ENCODE assay signal across 7 cellular contexts in genomic region chr7:27129729-27130539, GRCh38. TPM values are rescaled to one million over a fixed set of nuclear protein-coding genes. Genes with fewer than 3 reads are reported as not detected.
A peak's percentile ranks its signal among the peaks of the same experiment; 100 is the strongest.
DNase-seq lines count a peak whose midpoint lies in the region; FAIRE-seq and TF ChIP-seq lines count a peak whose summit lies in the region.

No MANE protein-coding gene starts in this region.

- TF ChIP-seq EP300 in suprapubic skin (IDR thresholded peaks at IDR 0.05), result no peak

- peak overlapping the region; percentile 72 for H3K4me2 ChIP-seq in keratinocyte (ENCODE audit: control insufficient read depth, extremely low read depth, insufficient read depth, low read depth, low read length)

- DNase-seq in HL-60 (ENCODE audit: low read depth in 1 of 2, low spot score in 1 of 2) (no peak), keratinocyte (ENCODE audit: low read depth, low spot score) (no peak), suprapubic skin (ENCODE audit: low spot score in 2 of 2) (peak in 1 of 2 donors; percentile 68), NCI-H345 treated with DMSO at 0.1 percent for 48 hours (lab: John Stamatoyannopoulos, UW; ENCODE audit: unreplicated experiment) (no peak), medulla oblongata (ENCODE audit: extremely low spot score) (no peak), middle frontal gyrus (ENCODE audit: extremely low spot score, low spot score) (no peak)

- H3K9me3 ChIP-seq in keratinocyte (ENCODE audit: control insufficient read depth, low read depth, low read length) (no peaks in the 10 kb centered on the region), suprapubic skin (no peaks in the 10 kb centered on the region)

- H2AFZ ChIP-seq in keratinocyte (ENCODE audit: control insufficient read depth, low read length), result peak overlapping the region; percentile 23

- no peaks in the 10 kb centered on the region for H3K36me3 ChIP-seq in keratinocyte (ENCODE audit: control insufficient read depth in 2 of 2, extremely low read depth in 1 of 2, insufficient read depth in 2 of 2, low read length in 2 of 2)
- H3K36me3 ChIP-seq in suprapubic skin, result no peaks in the 10 kb centered on the region

- H3K4me1 ChIP-seq in keratinocyte (ENCODE audit: control insufficient read depth, extremely low read depth, insufficient read depth, low read length), result peaks cover 24% of the 10 kb centered on the region
- peaks cover 23% of the 10 kb centered on the region for H3K4me1 ChIP-seq in suprapubic skin

- no peak overlapping the region for H3K27ac ChIP-seq in HL-60 (replicated peaks)
- peak overlapping the region; percentile 66 for H3K27ac ChIP-seq in keratinocyte (ENCODE audit: control insufficient read depth, insufficient read depth, low read length)
- peak overlapping the region; percentile 87 for H3K27ac ChIP-seq in suprapubic skin

- no peak for TF ChIP-seq CTCF in HL-60 (IDR thresholded peaks at IDR 0.05; ENCODE audit: insufficient read depth, low read length)
- no peak for TF ChIP-seq CTCF in WI38 (IDR thresholded peaks at IDR 0.05; ENCODE audit: low read depth, low read length)
- TF ChIP-seq CTCF in keratinocyte (optimal IDR thresholded peaks at IDR 0.05 in 1 of 3, IDR thresholded peaks at IDR 0.05 in 1 of 3, conservative IDR thresholded peaks at IDR 0.05 in 1 of 3; ENCODE audit: extremely low read depth in 1 of 3, insufficient read depth in 2 of 3, low read length in 3 of 3), result peak in 2 of 3 experiments; percentile 19 to 45
- TF ChIP-seq CTCF in suprapubic skin (IDR thresholded peaks at IDR 0.05), result no peak

- H3K79me2 ChIP-seq in keratinocyte (ENCODE audit: control insufficient read depth, insufficient read depth, low read length), result peaks cover 10% of the 10 kb centered on the region

- no peak for FAIRE-seq in keratinocyte (lab: Jason Lieb, UNC)

- peak overlapping the region; percentile 77 for H3K9ac ChIP-seq in keratinocyte (ENCODE audit: control insufficient read depth, extremely low read depth, insufficient read depth, low read length)

- dilution Hi-C loops in keratinocyte (cut with MboI; ENCODE audit: extremely low pct_ligation_motif_present, low sequenced_read_pairs), result no loop called here

- H3K9me1 ChIP-seq in keratinocyte (ENCODE audit: control insufficient read depth, extremely low read depth, insufficient read depth, low read length), result no peaks in the 10 kb centered on the region

- TF ChIP-seq POLR2A in suprapubic skin (IDR thresholded peaks at IDR 0.05), result no peak

- no peaks in the 10 kb centered on the region for H4K20me1 ChIP-seq in keratinocyte (ENCODE audit: control insufficient read depth, extremely low read depth, insufficient read depth, low read length)

- H3K27me3 ChIP-seq in HL-60 (ENCODE audit: insufficient read depth, poor library complexity, severe bottlenecking), result peaks cover 4% of the 10 kb centered on the region
- H3K27me3 ChIP-seq in keratinocyte (ENCODE audit: control insufficient read depth, extremely low read depth, insufficient read depth, low read length), result no peaks in the 10 kb centered on the region
- H3K27me3 ChIP-seq in suprapubic skin, result no peaks in the 10 kb centered on the region

- H3K4me3 ChIP-seq in HL-60 (replicated peaks; ENCODE audit: insufficient read depth, low read length) (peak overlapping the region; percentile 50), WI38 (ENCODE audit: low read depth, low read length) (peak overlapping the region; percentile 63), keratinocyte (ENCODE audit: control insufficient read depth in 2 of 3, extremely low read depth in 1 of 3, insufficient read depth in 2 of 3, low read depth in 1 of 3, low read length in 3 of 3) (peak overlapping the region; percentile 63 to 81 (median 77)), suprapubic skin (peak overlapping the region; percentile 85)

- 26% methylated on average over 25 of the region's 72 CpGs for WGBS in suprapubic skin

RNA-seq across cellular contexts. Expression of gene HOXA4, which starts 0.6 kb away (rescaled TPM):
- polyA plus RNA-seq in keratinocyte, result 0.40 to 1.8 TPM (median 1.5 TPM) in 3 replicates
- 0.55 TPM for polyA plus RNA-seq in keratinocyte (2011; ENCODE audit: low read depth)
- polyA plus RNA-seq in keratinocyte (2011; cell fraction: cytosol; rRNA removed), result 1.3 and 1.5 TPM in 2 replicates
- polyA plus RNA-seq in keratinocyte (2011; cell fraction: nucleus; rRNA removed), result 2.1 and 2.6 TPM in 2 replicates
- polyA plus RNA-seq in keratinocyte (2012; ENCODE audit: low replicate concordance), result 1.2 and 1.7 TPM in 2 replicates
- polyA minus RNA-seq in keratinocyte, result 0.30 to 0.99 TPM (median 0.74 TPM) in 3 replicates
- not detected for polyA minus RNA-seq in keratinocyte (2011; cell fraction: cytosol; rRNA and poly(A)+ RNA removed)
- polyA minus RNA-seq in keratinocyte (2011; cell fraction: nucleus; rRNA and poly(A)+ RNA removed), result 0.54 and 0.63 TPM in 2 replicates
- 1 to 10 TPM; 1.8 to 4.7 (median 2.5) TPM for total RNA-seq in suprapubic skin

RNA-seq across cellular contexts. Expression of gene HOXA5, which starts 13.5 kb away (rescaled TPM):
- polyA plus RNA-seq in keratinocyte, result 3.3 to 7.1 TPM (median 4.5 TPM) in 3 replicates
- polyA plus RNA-seq in keratinocyte (2011; ENCODE audit: low read depth), result 6.8 TPM
- 3.1 and 4.3 TPM in 2 replicates for polyA plus RNA-seq in keratinocyte (2011; cell fraction: cytosol; rRNA removed)
- 9.4 and 10.0 TPM in 2 replicates for polyA plus RNA-seq in keratinocyte (2011; cell fraction: nucleus; rRNA removed)
- polyA plus RNA-seq in keratinocyte (2012; ENCODE audit: low replicate concordance), result 3.2 and 5.0 TPM in 2 replicates
- polyA minus RNA-seq in keratinocyte, result 2.3 to 4.3 TPM (median 2.7 TPM) in 3 replicates
- polyA minus RNA-seq in keratinocyte (2011; cell fraction: cytosol; rRNA and poly(A)+ RNA removed), result 4.4 TPM
- 5.0 and 5.5 TPM in 2 replicates for polyA minus RNA-seq in keratinocyte (2011; cell fraction: nucleus; rRNA and poly(A)+ RNA removed)
- total RNA-seq in suprapubic skin, result 10 to 100 TPM in 3 of 4 donors, 1 to 10 TPM in 1; 4.7 to 16.3 (median 14.6) TPM

RNA-seq across cellular contexts. Expression of gene HOXA6, which starts 17.6 kb away (rescaled TPM):
- 0.52 to 0.72 TPM (median 0.54 TPM) in 3 replicates for polyA plus RNA-seq in keratinocyte
- polyA plus RNA-seq in keratinocyte (2011; ENCODE audit: low read depth), result not detected
- polyA plus RNA-seq in keratinocyte (2011; cell fraction: cytosol; rRNA removed), result 0.26 and 0.68 TPM in 2 replicates
- polyA plus RNA-seq in keratinocyte (2011; cell fraction: nucleus; rRNA removed), result 1.8 and 2.5 TPM in 2 replicates
- polyA plus RNA-seq in keratinocyte (2012; ENCODE audit: low replicate concordance), result 0.44 and 1.4 TPM in 2 replicates
- 0.59 to 2.3 TPM (median 1.1 TPM) in 3 replicates for polyA minus RNA-seq in keratinocyte
- polyA minus RNA-seq in keratinocyte (2011; cell fraction: cytosol; rRNA and poly(A)+ RNA removed), result not detected
- polyA minus RNA-seq in keratinocyte (2011; cell fraction: nucleus; rRNA and poly(A)+ RNA removed), result 2.7 and 3.6 TPM in 2 replicates
- total RNA-seq in suprapubic skin, result 1 to 10 TPM; 4.0 to 9.3 (median 6.4) TPM

RNA-seq across cellular contexts. Expression of gene HOXA3, which starts 22.4 kb away (rescaled TPM):
- 0.17 to 0.84 TPM (median 0.58 TPM) in 3 replicates for polyA plus RNA-seq in keratinocyte
- polyA plus RNA-seq in keratinocyte (2011; ENCODE audit: low read depth), result 0.87 TPM
- 0.55 and 0.95 TPM in 2 replicates for polyA plus RNA-seq in keratinocyte (2011; cell fraction: cytosol; rRNA removed)
- 1.2 and 2.0 TPM in 2 replicates for polyA plus RNA-seq in keratinocyte (2011; cell fraction: nucleus; rRNA removed)
- polyA plus RNA-seq in keratinocyte (2012; ENCODE audit: low replicate concordance), result 1.1 and 3.2 TPM in 2 replicates
- 0.22 to 1.2 TPM in 2 of 3 replicates, not detected in the other for polyA minus RNA-seq in keratinocyte
- 1.9 TPM for polyA minus RNA-seq in keratinocyte (2011; cell fraction: cytosol; rRNA and poly(A)+ RNA removed)
- polyA minus RNA-seq in keratinocyte (2011; cell fraction: nucleus; rRNA and poly(A)+ RNA removed), result 0.54 and 1.2 TPM in 2 replicates
- total RNA-seq in suprapubic skin, result 10 to 100 TPM in 1 of 4 donors, 1 to 10 TPM in 3; 5.5 to 19.9 (median 6.2) TPM

RNA-seq across cellular contexts. Expression of gene HOXA7, which starts 26.5 kb away (rescaled TPM):
- polyA plus RNA-seq in keratinocyte, result 3.8 to 13.5 TPM (median 8.1 TPM) in 3 replicates
- 4.9 TPM for polyA plus RNA-seq in keratinocyte (2011; ENCODE audit: low read depth)
- 7.4 and 9.8 TPM in 2 replicates for polyA plus RNA-seq in keratinocyte (2011; cell fraction: cytosol; rRNA removed)
- polyA plus RNA-seq in keratinocyte (2011; cell fraction: nucleus; rRNA removed), result 5.2 and 6.0 TPM in 2 replicates
- 3.9 and 14.3 TPM in 2 replicates for polyA plus RNA-seq in keratinocyte (2012; ENCODE audit: low replicate concordance)
- polyA minus RNA-seq in keratinocyte, result 4.5 to 4.9 TPM (median 4.8 TPM) in 3 replicates
- 11.9 TPM for polyA minus RNA-seq in keratinocyte (2011; cell fraction: cytosol; rRNA and poly(A)+ RNA removed)
- polyA minus RNA-seq in keratinocyte (2011; cell fraction: nucleus; rRNA and poly(A)+ RNA removed), result 2.0 and 2.3 TPM in 2 replicates
- total RNA-seq in suprapubic skin, result 10 to 100 TPM; 14.8 to 23.6 (median 17.5) TPM

Comparison
In these comparisons a context has a peak if more than half of its experiments do, and no peak if none do; other contexts are left out.
1. CTCF ChIP-seq: peak in keratinocyte (2 of 3); none in HL-60 (single experiment), WI38 (single experiment) and suprapubic skin (0 of 2).
2. Peak in every context shown above with its lines, with median percentiles within 50 percentile points of each other: H3K4me3 ChIP-seq.